Comparison of ENCODE assay signal across 9 cellular contexts in the genomic region with DNA sequence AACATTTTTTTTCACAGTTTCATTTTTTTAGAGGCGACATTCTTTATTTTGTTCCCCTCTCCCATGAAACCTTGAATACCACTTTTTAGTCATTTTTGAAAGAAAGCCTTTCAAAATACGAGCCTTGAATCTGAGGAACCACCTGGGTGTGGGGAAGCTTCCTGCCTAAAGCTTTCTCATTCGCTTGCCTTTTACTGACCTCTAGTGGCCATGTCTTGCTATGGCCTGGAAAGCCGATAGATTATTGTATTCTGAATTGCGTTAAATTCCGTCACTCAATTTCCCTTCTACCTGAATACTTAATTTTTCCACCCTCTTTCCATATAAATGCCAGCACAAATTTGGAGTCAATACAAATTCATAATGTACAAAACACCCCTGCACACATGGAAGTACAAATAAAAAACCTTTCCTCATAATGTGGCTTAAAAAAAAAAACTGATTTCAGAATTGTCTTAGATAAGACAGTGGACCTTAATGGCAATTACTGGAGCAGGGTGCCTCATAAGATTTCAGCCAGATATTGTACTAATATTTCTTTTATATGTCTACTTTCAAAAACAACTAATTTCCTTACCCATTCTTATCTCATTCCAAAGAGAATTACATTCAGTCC.
DNase-seq lines count a peak whose midpoint lies in the region; TF ChIP-seq lines count a peak whose summit lies in the region.
"Had no signal": no experiment of that assay in that cellular context is flagged by ENCODE, and none has a peak within 500 bp of the region (broad histone marks: within the 10 kb centered on the region; RNA-seq: fewer than 3 reads in every experiment).

No MANE protein-coding gene starts in this region.

- no peaks in the 10 kb centered on the region for H3K9me2 ChIP-seq in GM23248 (ENCODE audit: insufficient read depth)

- 6 to 9% methylated on average over 6 of the region's 6 CpGs for WGBS in GM23248 (ENCODE audit: low coverage in 1 of 2, low lambda C conversion rate in 2 of 2, missing lambda C conversion rate in 2 of 2), 2 experiments
- WGBS in sigmoid colon, 2 donors: 5% methylated on average over 6 of the region's 6 CpGs

- H3K36me3 ChIP-seq in GM23248 (ENCODE audit: low read depth) (no peaks in the 10 kb centered on the region), right atrium auricular region (no peaks in the 10 kb centered on the region), sigmoid colon (no peaks in the 10 kb centered on the region)
- H3K36me3 ChIP-seq: BLaER1 treated with 17β-estradiol and CSF1 and Interleukin-3, amounts not matched to agents 10 nM and 100 nM had no signal

- H3K27ac ChIP-seq in GM23248 (no peak overlapping the region), right atrium auricular region (no peak overlapping the region), sigmoid colon (no peak overlapping the region)
- H3K27ac ChIP-seq: BLaER1 treated with 17β-estradiol and CSF1 and Interleukin-3, amounts not matched to agents 10 nM and 100 nM had no signal

- no peak overlapping the region for H3K4me3 ChIP-seq in GM23248
- no peak overlapping the region for H3K4me3 ChIP-seq in right atrium auricular region
- H3K4me3 ChIP-seq in sigmoid colon: no peak overlapping the region
- H3K4me3 ChIP-seq: BLaER1 treated with 17β-estradiol and CSF1 and Interleukin-3, amounts not matched to agents 10 nM and 100 nM had no signal

- H3K27me3 ChIP-seq in GM23248 (replicated peaks; ENCODE audit: insufficient read depth) (no peaks in the 10 kb centered on the region), right atrium auricular region (no peaks in the 10 kb centered on the region), sigmoid colon (no peaks in the 10 kb centered on the region)
- H3K27me3 ChIP-seq: BLaER1 treated with 17β-estradiol and CSF1 and Interleukin-3, amounts not matched to agents 10 nM and 100 nM had no signal

- TF ChIP-seq POLR2A in sigmoid colon (IDR thresholded peaks at IDR 0.05): no peak

- in situ Hi-C loops in GM23248 (cut with MboI) (no loop called here), KBM-7 (cut with MboI; ENCODE audit: low pct_unique_long_range_greater_than_20kb, low sequenced_read_pairs) (no loop called here)

- no peak overlapping the region for H3K9ac ChIP-seq in GM23248
- H3K9ac ChIP-seq: BLaER1 treated with 17β-estradiol and CSF1 and Interleukin-3, amounts not matched to agents 10 nM and 100 nM had no signal

- H4K20me1 ChIP-seq in GM23248 (ENCODE audit: insufficient read depth): no peaks in the 10 kb centered on the region
- H4K20me1 ChIP-seq: BLaER1 treated with 17β-estradiol and CSF1 and Interleukin-3, amounts not matched to agents 10 nM and 100 nM had no signal

- TF ChIP-seq CTCF in right atrium auricular region (IDR thresholded peaks at IDR 0.05): peak; percentile 76 to 92
- TF ChIP-seq CTCF in sigmoid colon (IDR thresholded peaks at IDR 0.05): peak; percentile 20 to 89 (median 63)

- no peaks in the 10 kb centered on the region for H3F3A ChIP-seq in GM23248 (ENCODE audit: insufficient read depth)

- intact Hi-C loops in sigmoid colon (cut with DNase I): no loop called here

- no peak overlapping the region for H3K4me2 ChIP-seq in GM23248 (ENCODE audit: unreplicated experiment)

- no peak for TF ChIP-seq EP300 in sigmoid colon (IDR thresholded peaks at IDR 0.05)

- no peaks in the 10 kb centered on the region for H3K79me2 ChIP-seq in GM23248 (ENCODE audit: insufficient read depth)

- no peaks in the 10 kb centered on the region for H3K9me3 ChIP-seq in GM23248 (ENCODE audit: low read depth)
- H3K9me3 ChIP-seq in right atrium auricular region: no peaks in the 10 kb centered on the region
- H3K9me3 ChIP-seq in sigmoid colon: no peaks in the 10 kb centered on the region

- no peak overlapping the region for H2AFZ ChIP-seq in GM23248

- peak; percentile 50 for DNase-seq in NCI-H1436 (lab: John Stamatoyannopoulos, UW)
- DNase-seq in NCI-H1436 treated with DMSO at 0.1 percent for 48 hours (lab: John Stamatoyannopoulos, UW): no peak
- peak; percentile 68 for DNase-seq in GM23248
- DNase-seq in KBM-7: peak; percentile 63
- DNase-seq in RPMI7951 (ENCODE audit: low read depth): peak; percentile 42
- DNase-seq in amniotic epithelial cell (ENCODE audit: low read depth): peak; percentile 40
- DNase-seq in right atrium auricular region (ENCODE audit: low spot score): peak; percentile 69
- DNase-seq in sigmoid colon: no peak

- no peaks in the 10 kb centered on the region for H3K4me1 ChIP-seq in GM23248 (ENCODE audit: insufficient read depth)
- H3K4me1 ChIP-seq in right atrium auricular region: no peaks in the 10 kb centered on the region
- no peaks in the 10 kb centered on the region for H3K4me1 ChIP-seq in sigmoid colon

Comparison
In these comparisons a context has a peak if more than half of its experiments do, and no peak if none do; other contexts are left out.
1. DNase-seq: peak in NCI-H1436 (single experiment), GM23248 (single experiment), KBM-7 (single experiment), RPMI7951 (single experiment), amniotic epithelial cell (single experiment) and right atrium auricular region (single experiment); none in NCI-H1436 treated with DMSO at 0.1 percent for 48 hours (single experiment) and sigmoid colon (single experiment).